In genomic region chr1:26938004-26938658, GRCh38 we compare ENCODE assay signal across 26 cellular contexts. TPM values are rescaled to one million over a fixed set of nuclear protein-coding genes. Genes with fewer than 3 reads are reported as not detected.
A peak's percentile ranks its signal among the peaks of the same experiment; 100 is the strongest.
DNase-seq lines count a peak whose midpoint lies in the region; ATAC-seq, FAIRE-seq and TF ChIP-seq lines count a peak whose summit lies in the region.
"Had no signal": no experiment of that assay in that cellular context is flagged by ENCODE, and none has a peak within 500 bp of the region (broad histone marks: within the 10 kb centered on the region; RNA-seq: fewer than 3 reads in every experiment).

No MANE protein-coding gene starts in this region.

- no peak overlapping the region for H2BK12ac ChIP-seq in H1 (ENCODE audit: low read depth, low read length)

- H4K91ac ChIP-seq in H1 (replicated peaks; ENCODE audit: insufficient read length, low read length): no peak overlapping the region

- no peak overlapping the region; the same call in 1 of the 2 replicates for H3K27ac ChIP-seq in H1 (ENCODE audit: low read depth, low read length)
- H3K27ac ChIP-seq: foreskin keratinocyte, skin epidermis, transverse colon had no signal

- H3K36me3 ChIP-seq in H1 (ENCODE audit: control insufficient read depth in 2 of 4, insufficient read depth in 4 of 4, low read length in 3 of 4): peaks cover 14 to 55% (median 31%) of the 10 kb centered on the region in 4 experiments

- ATAC-seq in left lobe of liver (peak; percentile 89), GM18520 (IDR thresholded peaks at IDR 0.05; ENCODE audit: unreplicated experiment) (no peak), GM21515 (IDR thresholded peaks at IDR 0.05; ENCODE audit: unreplicated experiment) (no peak)
- ATAC-seq: activated CD4-positive, alpha-beta T cell treated with anti-CD3 and anti-CD28 coated beads for 36 hours; foreskin keratinocyte; natural killer cell treated with Interleukin-12 subunit alpha and Interleukin-12 subunit beta and Interleukin-15 and Interleukin-18, amount 100 ng/mL, for 72 hours had no signal

- no peak for TF ChIP-seq EP300 in H1 (IDR thresholded peaks at IDR 0.05; ENCODE audit: borderline replicate concordance in 1 of 2, low read depth in 2 of 2, low read length in 2 of 2)

- H3K23ac ChIP-seq in H1 (ENCODE audit: insufficient read length): no peak overlapping the region

- no peak overlapping the region for H4K5ac ChIP-seq in H1 (ENCODE audit: insufficient read length, low read depth, low read length)

- H3K4me1 ChIP-seq in H1 (replicated peaks in 1 of 4; ENCODE audit: control insufficient read depth in 3 of 4, insufficient read depth in 4 of 4, low read length in 3 of 4): peaks cover 0 to 3% (median 0%) of the 10 kb centered on the region in 4 experiments; a peak in 1 of 7 replicates
- H3K4me1 ChIP-seq: foreskin keratinocyte, HAP-1, transverse colon had no signal

- H2BK120ac ChIP-seq in H1 (replicated peaks; ENCODE audit: low read depth, low read length): no peak overlapping the region

- H3K56ac ChIP-seq in H1 (replicated peaks; ENCODE audit: insufficient read length, low read depth, low read length): no peak overlapping the region

- peaks cover 8 to 19% of the 10 kb centered on the region in 2 experiments for H4K20me1 ChIP-seq in H1 (replicated peaks in 1 of 2; ENCODE audit: control insufficient read depth in 1 of 2, insufficient read depth in 2 of 2, low read length in 2 of 2)

- H3K18ac ChIP-seq in H1 (ENCODE audit: extremely low read depth, low read length): no peak overlapping the region

- no peak overlapping the region for H4K8ac ChIP-seq in H1 (ENCODE audit: extremely low read depth, insufficient read depth, low read length)

- CTCF ChIA-PET in H1 (lab: Charles Lee; ENCODE audit: partially characterized antibody): interaction anchor here (0.8 to 1.1 kb wide), 6 partner anchors 13 to 106 kb away, joined by 3 to 4 read pairs (median 3); no protein-coding TSS in a partner anchor
- CTCF ChIA-PET in GM10248 (lab: Yijun Ruan, JAX): interaction anchor here (1.3 kb wide), 2 partner anchors 11 to 60 kb away, joined by 4 to 5 read pairs; no protein-coding TSS in a partner anchor

- no peak for FAIRE-seq in H1 (lab: Jason Lieb, UNC)
- FAIRE-seq: TTC549 had no signal

- TF ChIP-seq POLR2A in NB4 (IDR thresholded peaks at IDR 0.05; ENCODE audit: extremely low read depth, insufficient read length) (no peak), H1 (IDR thresholded peaks at IDR 0.05; ENCODE audit: control extremely low read depth in 1 of 2, low read depth in 2 of 2, low read length in 2 of 2) (no peak)

- no peak overlapping the region for H3K4ac ChIP-seq in H1 (replicated peaks; ENCODE audit: insufficient read length, low read depth, low read length)

- H3K23me2 ChIP-seq in H1 (ENCODE audit: low read depth, low read length): no peaks in the 10 kb centered on the region

- H2BK5ac ChIP-seq in H1 (ENCODE audit: low read depth, low read length): no peak overlapping the region

- no peak overlapping the region for H2BK20ac ChIP-seq in H1 (ENCODE audit: low read length)

- H2BK15ac ChIP-seq in H1 (ENCODE audit: low read length): no peak overlapping the region

- POLR2A ChIA-PET in H1 (lab: Charles Lee; ENCODE audit: partially characterized antibody) (interaction anchor here (1.0 to 2.8 kb wide), 7 partner anchors 8 to 48 kb away, joined by 3 to 26 read pairs (median 4); partner anchors contain the start of genes GPATCH3, GPN2 and KDF1), GM10248 (lab: Yijun Ruan, JAX) (no interaction called here)

- H3K4me3 ChIP-seq in NB4 (ENCODE audit: low read depth, low read length): no peak overlapping the region
- H3K4me3 ChIP-seq in H1 (ENCODE audit: extremely low read depth in 1 of 4, insufficient read depth in 2 of 4, low read depth in 3 of 4, low read length in 4 of 4): no peak overlapping the region
- H3K4me3 ChIP-seq: HAP-1, skin epidermis, transverse colon had no signal

- no peak overlapping the region for H2AFZ ChIP-seq in H1 (ENCODE audit: low read length)

- H2AK5ac ChIP-seq in H1 (ENCODE audit: low read depth, low read length): no peak overlapping the region

- WGBS in H1 (ENCODE audit: extremely low coverage in 1 of 2, insufficient coverage in 1 of 2, insufficient read length in 1 of 2, insufficient replicate concordance in 2 of 2, low coverage in 1 of 2, low lambda C conversion rate in 2 of 2, missing lambda C conversion rate in 1 of 2), 2 experiments: 91% methylated on average over 4 of the region's 4 CpGs; no CpG with 5 or more reads in 1 of the 2 experiments

- TF ChIP-seq CTCF in NB4 (IDR thresholded peaks at IDR 0.05; ENCODE audit: low read depth, low read length) (no peak), H1 (IDR thresholded peaks at IDR 0.05; ENCODE audit: control extremely low read depth in 1 of 3, insufficient read depth in 1 of 3, low read depth in 1 of 3, low read length in 3 of 3) (no peak), GM10248 (IDR thresholded peaks at IDR 0.05; ENCODE audit: control extremely low read depth, extremely low read depth, low read depth, missing control alignments) (no peak)

- H3K9me3 ChIP-seq in H1 (ENCODE audit: insufficient read depth in 2 of 2, low read depth in 1 of 2, low read length in 1 of 2): no peaks in the 10 kb centered on the region
- H3K9me3 ChIP-seq: HAP-1, transverse colon had no signal

- no peak overlapping the region for H3K9ac ChIP-seq in H1 (replicated peaks in 1 of 4; ENCODE audit: extremely low read depth in 1 of 4, low read depth in 3 of 4, low read length in 3 of 4)

- no peaks in the 10 kb centered on the region for H3K27me3 ChIP-seq in H1 (replicated peaks in 1 of 4; ENCODE audit: control insufficient read depth in 3 of 4, extremely low read depth in 1 of 4, insufficient read depth in 3 of 4, low read length in 3 of 4)
- H3K27me3 ChIP-seq: foreskin keratinocyte, transverse colon had no signal

- TF ChIP-seq RAD21 in H1 (IDR thresholded peaks at IDR 0.05 in 1 of 2, conservative IDR thresholded peaks at IDR 0.05 in 1 of 2; ENCODE audit: low read depth in 2 of 2, low read length in 2 of 2): no peak

- H3K14ac ChIP-seq in H1 (ENCODE audit: insufficient read length): no peak overlapping the region

- DNase-seq in CD1c-positive myeloid dendritic cell (ENCODE audit: extremely low spot score): peak; percentile 63
- peak; percentile 21 for DNase-seq in NB4 (ENCODE audit: low read depth)
- no peak for DNase-seq in H1 (ENCODE audit: low read depth in 1 of 2, low spot score in 2 of 2)
- DNase-seq in left lobe of liver (ENCODE audit: low spot score): peak; percentile 96
- no peak for DNase-seq in NCI-H82 treated with DMSO at 0.1 percent for 48 hours (lab: John Stamatoyannopoulos, UW; ENCODE audit: unreplicated experiment)
- DNase-seq in GM10248 (ENCODE audit: extremely low spot score): no peak
- DNase-seq: activated CD4-positive, alpha-beta T cell treated with anti-CD3 and anti-CD28 coated beads for 36 hours; CD4-positive, alpha-beta memory T cell; DMS53; foreskin keratinocyte; hypothalamus; Karpas-422; SW 1271; transverse colon had no signal

- H3K79me1 ChIP-seq in H1 (ENCODE audit: low read depth, low read length): peaks cover 8% of the 10 kb centered on the region; the same call in 1 of the 2 replicates

- H3K79me2 ChIP-seq in H1 (ENCODE audit: control insufficient read depth in 1 of 2, insufficient read depth in 2 of 2, low read length in 2 of 2): peaks cover 0 to 24% of the 10 kb centered on the region in 2 experiments; a peak in 2 of 4 replicates

- H3K4me2 ChIP-seq in H1 (ENCODE audit: insufficient read depth in 1 of 2, low read depth in 2 of 2, low read length in 2 of 2): no peak overlapping the region

RNA-seq across cellular contexts. Expression of gene NUDC, which starts 16.6 kb away (rescaled TPM):
- total RNA-seq in H1 (2021; fragmentation: NEBNext Ultra II Directional; extraction: Animal tissue kit (Norgen Biotek cat#: 25700)): 131 and 134 TPM in 2 replicates
- polyA plus RNA-seq in H1 (2011; rRNA removed): 43.2 and 53.5 TPM in 2 replicates
- polyA plus RNA-seq in H1 (2011; cell fraction: cytosol; rRNA removed): 70.2 TPM
- 42.9 TPM for polyA plus RNA-seq in H1 (2011; cell fraction: nucleus; rRNA removed)
- polyA plus RNA-seq in H1 (2012, experiment 1 of 2): 163 to 182 TPM (median 173 TPM) in 4 replicates
- polyA plus RNA-seq in H1 (2012, experiment 2 of 2): 86.7 TPM
- 89.6 TPM for polyA plus RNA-seq in H1 (2013, experiment 1 of 2)
- 96.6 TPM for polyA plus RNA-seq in H1 (2013, experiment 2 of 2)
- 13.6 and 21.9 TPM in 2 replicates for polyA minus RNA-seq in H1 (2011; rRNA and poly(A)+ RNA removed)
- polyA minus RNA-seq in H1 (2011; cell fraction: cytosol; rRNA and poly(A)+ RNA removed): 53.8 TPM
- 25.6 TPM for polyA minus RNA-seq in H1 (2011; cell fraction: nucleus; rRNA and poly(A)+ RNA removed)
- 43.2 TPM for total RNA-seq in left lobe of liver

RNA-seq across cellular contexts. Expression of gene KDF1, which starts 22.1 kb away (rescaled TPM):
- total RNA-seq in H1 (2021; fragmentation: NEBNext Ultra II Directional; extraction: Animal tissue kit (Norgen Biotek cat#: 25700)): 16.7 and 16.9 TPM in 2 replicates
- 37.5 and 44.3 TPM in 2 replicates for polyA plus RNA-seq in H1 (2011; rRNA removed)
- 26.5 TPM for polyA plus RNA-seq in H1 (2011; cell fraction: cytosol; rRNA removed)
- polyA plus RNA-seq in H1 (2011; cell fraction: nucleus; rRNA removed): 24.3 TPM
- polyA plus RNA-seq in H1 (2012, experiment 1 of 2): 15.8 to 22.2 TPM (median 19.0 TPM) in 4 replicates
- polyA plus RNA-seq in H1 (2012, experiment 2 of 2): 21.6 TPM
- polyA plus RNA-seq in H1 (2013, experiment 1 of 2): 12.0 TPM
- polyA plus RNA-seq in H1 (2013, experiment 2 of 2): 11.5 TPM
- 28.9 and 33.1 TPM in 2 replicates for polyA minus RNA-seq in H1 (2011; rRNA and poly(A)+ RNA removed)
- 18.0 TPM for polyA minus RNA-seq in H1 (2011; cell fraction: cytosol; rRNA and poly(A)+ RNA removed)
- polyA minus RNA-seq in H1 (2011; cell fraction: nucleus; rRNA and poly(A)+ RNA removed): 14.6 TPM
- 2.9 TPM for total RNA-seq in left lobe of liver
- total RNA-seq: activated T-helper 2 cell treated with anti-CD3 and anti-CD28 coated beads, Interferon-gamma antibody, Interleukin-2, Interleukin-4, amounts not matched to agents 10 μg/mL and 5 μg/mL and 100 μg/mL, durations not matched to agents 14 hours and 24 hours and 36 hours; dermis microvascular lymphatic vessel endothelial cell; natural killer cell treated with Interleukin-12 subunit alpha and Interleukin-12 subunit beta and Interleukin-15 and Interleukin-18, amount 100 ng/mL, for 72 hours; NCI-H460 had no signal
- polyA plus RNA-seq: AG04450 had no signal

RNA-seq across cellular contexts. Expression of gene NR0B2, which starts 24.4 kb away (rescaled TPM):
- not detected in 2 replicates for total RNA-seq in H1 (2021; fragmentation: NEBNext Ultra II Directional; extraction: Animal tissue kit (Norgen Biotek cat#: 25700))
- not detected in 2 replicates for polyA plus RNA-seq in H1 (2011; rRNA removed)
- polyA plus RNA-seq in H1 (2011; cell fraction: cytosol; rRNA removed): not detected
- not detected for polyA plus RNA-seq in H1 (2011; cell fraction: nucleus; rRNA removed)
- 0.14 TPM in 1 of 4 replicates, not detected in the others for polyA plus RNA-seq in H1 (2012, experiment 1 of 2)
- polyA plus RNA-seq in H1 (2012, experiment 2 of 2): not detected
- not detected for polyA plus RNA-seq in H1 (2013, experiment 1 of 2)
- polyA plus RNA-seq in H1 (2013, experiment 2 of 2): not detected
- polyA minus RNA-seq in H1 (2011; rRNA and poly(A)+ RNA removed): not detected in 2 replicates
- polyA minus RNA-seq in H1 (2011; cell fraction: cytosol; rRNA and poly(A)+ RNA removed): not detected
- not detected for polyA minus RNA-seq in H1 (2011; cell fraction: nucleus; rRNA and poly(A)+ RNA removed)
- 79.2 TPM for total RNA-seq in left lobe of liver
- total RNA-seq: activated CD4-positive, alpha-beta T cell treated with anti-CD3 and anti-CD28 coated beads for 36 hours; activated T-helper 2 cell treated with anti-CD3 and anti-CD28 coated beads, Interferon-gamma antibody, Interleukin-2, Interleukin-4, amounts not matched to agents 10 μg/mL and 5 μg/mL and 100 μg/mL, durations not matched to agents 14 hours and 24 hours and 36 hours; CD4-positive, alpha-beta memory T cell; dermis microvascular lymphatic vessel endothelial cell; foreskin keratinocyte; kidney epithelial cell; mesothelial cell of epicardium; natural killer cell treated with Interleukin-12 subunit alpha and Interleukin-12 subunit beta and Interleukin-15 and Interleukin-18, amount 100 ng/mL, for 72 hours; NCI-H460 had no signal
- polyA plus RNA-seq: AG04450; CD4-positive, alpha-beta memory T cell; foreskin keratinocyte had no signal

RNA-seq across cellular contexts. Expression of gene GPATCH3, which starts 37.9 kb away (rescaled TPM):
- 17.4 and 19.8 TPM in 2 replicates for total RNA-seq in H1 (2021; fragmentation: NEBNext Ultra II Directional; extraction: Animal tissue kit (Norgen Biotek cat#: 25700))
- 7.9 and 11.6 TPM in 2 replicates for polyA plus RNA-seq in H1 (2011; rRNA removed)
- polyA plus RNA-seq in H1 (2011; cell fraction: cytosol; rRNA removed): 12.5 TPM
- 13.1 TPM for polyA plus RNA-seq in H1 (2011; cell fraction: nucleus; rRNA removed)
- 13.0 to 16.1 TPM (median 14.3 TPM) in 4 replicates for polyA plus RNA-seq in H1 (2012, experiment 1 of 2)
- 12.4 TPM for polyA plus RNA-seq in H1 (2012, experiment 2 of 2)
- polyA plus RNA-seq in H1 (2013, experiment 1 of 2): 11.3 TPM
- 11.8 TPM for polyA plus RNA-seq in H1 (2013, experiment 2 of 2)
- polyA minus RNA-seq in H1 (2011; rRNA and poly(A)+ RNA removed): 4.4 and 5.9 TPM in 2 replicates
- polyA minus RNA-seq in H1 (2011; cell fraction: cytosol; rRNA and poly(A)+ RNA removed): 9.6 TPM
- 11.5 TPM for polyA minus RNA-seq in H1 (2011; cell fraction: nucleus; rRNA and poly(A)+ RNA removed)
- 7.1 TPM for total RNA-seq in left lobe of liver

RNA-seq across cellular contexts. Expression of gene GPN2, which starts 48.0 kb away (rescaled TPM):
- 29.6 and 36.8 TPM in 2 replicates for total RNA-seq in H1 (2021; fragmentation: NEBNext Ultra II Directional; extraction: Animal tissue kit (Norgen Biotek cat#: 25700))
- polyA plus RNA-seq in H1 (2011; rRNA removed): 27.3 and 34.8 TPM in 2 replicates
- polyA plus RNA-seq in H1 (2011; cell fraction: cytosol; rRNA removed): 25.1 TPM
- 43.6 TPM for polyA plus RNA-seq in H1 (2011; cell fraction: nucleus; rRNA removed)
- 20.4 to 32.9 TPM (median 29.8 TPM) in 4 replicates for polyA plus RNA-seq in H1 (2012, experiment 1 of 2)
- 24.3 TPM for polyA plus RNA-seq in H1 (2012, experiment 2 of 2)
- 17.9 TPM for polyA plus RNA-seq in H1 (2013, experiment 1 of 2)
- polyA plus RNA-seq in H1 (2013, experiment 2 of 2): 16.9 TPM
- 42.5 and 57.8 TPM in 2 replicates for polyA minus RNA-seq in H1 (2011; rRNA and poly(A)+ RNA removed)
- 37.3 TPM for polyA minus RNA-seq in H1 (2011; cell fraction: cytosol; rRNA and poly(A)+ RNA removed)
- polyA minus RNA-seq in H1 (2011; cell fraction: nucleus; rRNA and poly(A)+ RNA removed): 20.5 TPM
- total RNA-seq in left lobe of liver: 15.9 TPM

Comparison
In these comparisons a context has a peak if more than half of its experiments do, and no peak if none do; other contexts are left out.
1. DNase-seq: peak in CD1c-positive myeloid dendritic cell (single experiment), NB4 (single experiment) and left lobe of liver (single experiment); none in H1 (0 of 2), NCI-H82 treated with DMSO at 0.1 percent for 48 hours (single experiment) and GM10248 (single experiment).
2. RNA of gene NR0B2, which starts 24.4 kb away (total RNA-seq): 79.2 TPM in left lobe of liver (single experiment); not detected in H1; every median in the first group is over 10 times any median in the second.